Comparison of ENCODE assay signal across 25 cellular contexts in the genomic region with DNA sequence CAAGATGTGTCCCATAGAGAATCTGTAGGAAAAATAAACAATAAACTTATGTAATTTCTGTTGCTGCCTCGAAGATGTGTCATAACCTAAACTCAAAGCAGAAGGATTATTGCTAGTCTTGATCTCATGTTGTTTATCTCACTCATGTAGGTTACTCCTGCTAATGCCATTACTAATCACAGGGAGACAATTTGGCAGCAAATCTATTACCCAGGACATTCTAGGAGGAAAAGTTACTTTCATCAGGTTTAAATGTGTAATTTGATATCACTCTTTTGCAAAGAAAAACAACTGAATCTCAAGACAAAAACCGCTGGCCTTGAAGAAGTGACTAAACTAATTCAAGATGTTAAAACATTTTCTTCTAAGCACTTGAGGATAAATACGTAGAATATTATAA. TPM values are rescaled to one million over a fixed set of nuclear protein-coding genes. Genes with fewer than 3 reads are reported as not detected.
DNase-seq lines count a peak whose midpoint lies in the region; ATAC-seq, FAIRE-seq and TF ChIP-seq lines count a peak whose summit lies in the region.
"Had no signal": no experiment of that assay in that cellular context is flagged by ENCODE, and none has a peak within 500 bp of the region (broad histone marks: within the 10 kb centered on the region; RNA-seq: fewer than 3 reads in every experiment).

No MANE protein-coding gene starts in this region.

- ATAC-seq in A549: no peak
- ATAC-seq in HG02973 (IDR thresholded peaks at IDR 0.05; ENCODE audit: unreplicated experiment): no peak
- no peak for ATAC-seq in HG03175 (IDR thresholded peaks at IDR 0.05; ENCODE audit: unreplicated experiment)

- FAIRE-seq in A549 (lab: Jason Lieb, UNC): peak; percentile 46
- FAIRE-seq: GM18507, H54 had no signal

- DNase-seq in A549 (ENCODE audit: low read depth in 1 of 2, low spot score in 1 of 2): no peak
- peak; percentile 74 for DNase-seq in M059J (ENCODE audit: low read depth)
- DNase-seq in epithelial cell of esophagus (ENCODE audit: low read depth): peak; percentile 18
- DNase-seq in fibroblast of villous mesenchyme (ENCODE audit: low read depth): peak; percentile 18
- no peak for DNase-seq in NCI-H2196 treated with DMSO at 0.1 percent for 48 hours (lab: John Stamatoyannopoulos, UW; ENCODE audit: unreplicated experiment)
- DNase-seq in substantia nigra (lab: John Stamatoyannopoulos, UW): no peak
- DNase-seq: ACHN; BE2C; CD8-positive, alpha-beta memory T cell; DMS 273 treated with DMSO at 0.1 percent for 48 hours; DMS79 treated with DMSO at 0.1 percent for 48 hours; KBM-7; MM.1S; NCI-H2029; NCI-H446 treated with DMSO at 0.1 percent for 48 hours; NCI-H526; Right ventricle myocardium superior; RPMI8226 had no signal

- no peak for TF ChIP-seq EP300 in A549 (IDR thresholded peaks at IDR 0.05)

- no peaks in the 10 kb centered on the region for H3K4me1 ChIP-seq in A549
- H3K4me1 ChIP-seq: BE2C, SJSA1 had no signal

- TF ChIP-seq RAD21 in A549 (conservative IDR thresholded peaks at IDR 0.05 in 1 of 2, IDR thresholded peaks at IDR 0.05 in 1 of 2): no peak

- CTCF ChIA-PET in A549 (lab: Yijun Ruan, JAX): no interaction called here

- no peak overlapping the region for H3K4me2 ChIP-seq in A549

- POLR2A ChIA-PET in A549 (lab: Yijun Ruan, JAX): no interaction called here

- WGBS in A549 (ENCODE audit: missing lambda C conversion rate): 53% methylated on average over 3 of the region's 3 CpGs

- TF ChIP-seq POLR2A in A549 (IDR thresholded peaks at IDR 0.05; ENCODE audit: low read length): no peak

- no peaks in the 10 kb centered on the region for H3K9me3 ChIP-seq in A549
- H3K9me3 ChIP-seq: BE2C, SJSA1 had no signal

- H3K27ac ChIP-seq in A549: no peak overlapping the region
- H3K27ac ChIP-seq in substantia nigra (ENCODE audit: low read depth, low read length, poor library complexity, severe bottlenecking): no peak overlapping the region
- H3K27ac ChIP-seq: 22Rv1, SJSA1 had no signal

- H3K4me3 ChIP-seq in A549 (no peak overlapping the region), epithelial cell of esophagus (ENCODE audit: low read length) (no peak overlapping the region), fibroblast of villous mesenchyme (ENCODE audit: low read depth, low read length) (no peak overlapping the region)
- H3K4me3 ChIP-seq: SJSA1 had no signal

- TF ChIP-seq CTCF in A549 (IDR thresholded peaks at IDR 0.05) (no peak), epithelial cell of esophagus (IDR thresholded peaks at IDR 0.05; ENCODE audit: insufficient read depth, low read depth, low read length, missing control alignments) (no peak), fibroblast of villous mesenchyme (IDR thresholded peaks at IDR 0.05; ENCODE audit: insufficient read depth, low read depth, low read length) (no peak)

TF ChIP-seq in A549, 52 proteins besides CTCF, POLR2A, EP300 and RAD21:
- TF ChIP-seq CHD2 (IDR thresholded peaks at IDR 0.05; ENCODE audit: low read length, partially characterized antibody) (no peak), SREBF2 (IDR thresholded peaks at IDR 0.05) (no peak), MAZ (IDR thresholded peaks at IDR 0.05; ENCODE audit: borderline replicate concordance, low read depth, low read length) (no peak), SMC3 (IDR thresholded peaks at IDR 0.05) (no peak), ESRRA (IDR thresholded peaks at IDR 0.05; ENCODE audit: borderline replicate concordance, low read length) (no peak), ZFP36 (IDR thresholded peaks at IDR 0.05; ENCODE audit: borderline replicate concordance, partially characterized antibody) (no peak), HDAC2 (IDR thresholded peaks at IDR 0.05) (no peak), HMGXB4 (CRISPR knock-in tag; IDR thresholded peaks at IDR 0.05; ENCODE audit: borderline replicate concordance) (no peak), RCOR1 (IDR thresholded peaks at IDR 0.05; ENCODE audit: low read depth, low read length) (no peak), FOSL2 (IDR thresholded peaks at IDR 0.05) (no peak), FOSL2 (CRISPR knock-in tag; IDR thresholded peaks at IDR 0.05) (no peak), TFCP2L1 (CRISPR knock-in tag; IDR thresholded peaks at IDR 0.05) (no peak), CBX2 (IDR thresholded peaks at IDR 0.05; ENCODE audit: borderline replicate concordance, low read depth) (no peak), TP53 (CRISPR knock-in tag; IDR thresholded peaks at IDR 0.05) (no peak), CBX8 (IDR thresholded peaks at IDR 0.05) (no peak), ELK1 (IDR thresholded peaks at IDR 0.05; ENCODE audit: low read depth, low read length) (no peak)
- TF ChIP-seq, protein P1, sequence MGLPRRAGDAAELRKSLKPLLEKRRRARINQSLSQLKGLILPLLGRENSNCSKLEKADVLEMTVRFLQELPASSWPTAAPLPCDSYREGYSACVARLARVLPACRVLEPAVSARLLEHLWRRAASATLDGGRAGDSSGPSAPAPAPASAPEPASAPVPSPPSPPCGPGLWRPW (IDR thresholded peaks at IDR 0.05): no peak

RNA-seq across cellular contexts. Expression of gene LDOC1, which starts 34.0 kb away (rescaled TPM):
- 13.9 and 20.7 TPM in 2 replicates for polyA plus RNA-seq in A549 (2011; rRNA removed)
- 39.7 and 42.5 TPM in 2 replicates for polyA plus RNA-seq in A549 (2012; cell fraction: cytosol; rRNA removed)
- 47.4 and 52.1 TPM in 2 replicates for polyA plus RNA-seq in A549 (2012; cell fraction: nucleus; rRNA removed)
- polyA plus RNA-seq in A549 (2017; fragmentation: RNase III; extraction: RNeasy Plus Mini Kit Qiagen cat#74134 plus additional on column Dnase treatment): 59.9 to 76.3 TPM (median 65.0 TPM) in 3 replicates
- 19.4 and 24.7 TPM in 2 replicates for polyA minus RNA-seq in A549 (2011; rRNA and poly(A)+ RNA removed)
- 29.3 and 34.6 TPM in 2 replicates for total RNA-seq in M059J (2014; rRNA removed; shearing (Covaris generic))
- total RNA-seq in fibroblast of villous mesenchyme: 5.2 TPM in 2 replicates
- polyA plus RNA-seq: CD14-positive monocyte had no signal

Comparison
In these comparisons a context has a peak if more than half of its experiments do, and no peak if none do; other contexts are left out.
1. DNase-seq: peak in M059J (single experiment), epithelial cell of esophagus (single experiment) and fibroblast of villous mesenchyme (single experiment); none in A549 (0 of 2), NCI-H2196 treated with DMSO at 0.1 percent for 48 hours (single experiment) and substantia nigra (0 of 49).